14 cellular contexts compared by ENCODE assay signal in the genomic region with DNA sequence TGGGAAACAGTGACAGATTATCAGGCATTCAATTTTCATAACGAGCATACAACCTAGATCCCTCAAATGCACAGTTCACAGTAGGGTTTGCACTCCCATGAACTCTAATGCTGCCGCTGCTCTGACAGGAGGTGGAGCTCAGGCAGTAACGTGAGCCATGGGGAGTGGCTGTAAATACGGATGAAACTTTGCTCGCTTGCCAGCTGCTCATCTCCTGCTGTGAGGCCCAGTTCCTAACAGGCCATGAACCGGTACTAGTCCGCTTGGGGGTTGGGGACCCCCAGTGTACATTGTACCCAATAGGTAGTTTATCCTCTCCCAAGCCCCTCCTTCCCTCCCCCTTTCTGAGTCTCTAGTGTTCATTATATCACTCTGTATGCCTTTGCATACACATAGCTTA.
DNase-seq lines count a peak whose midpoint lies in the region; ATAC-seq and TF ChIP-seq lines count a peak whose summit lies in the region.
"Had no signal": no experiment of that assay in that cellular context is flagged by ENCODE, and none has a peak within 500 bp of the region (broad histone marks: within the 10 kb centered on the region; RNA-seq: fewer than 3 reads in every experiment).

No MANE protein-coding gene starts in this region.

- WGBS in endodermal cell (ENCODE audit: insufficient coverage in 1 of 2, insufficient read length in 1 of 2), 2 experiments: 30 to 45% methylated on average over 4 to 7 of the region's 7 CpGs
- WGBS in GM23248 (ENCODE audit: low coverage in 1 of 2, low lambda C conversion rate in 2 of 2, missing lambda C conversion rate in 2 of 2), 2 experiments: 2 to 4% methylated on average over 7 of the region's 7 CpGs

- H4K20me1 ChIP-seq in neural progenitor cell (ENCODE audit: low read depth): no peaks in the 10 kb centered on the region
- no peaks in the 10 kb centered on the region for H4K20me1 ChIP-seq in GM23248 (ENCODE audit: insufficient read depth)

- H3F3A ChIP-seq in neural progenitor cell (ENCODE audit: low read depth) (peaks cover 2% of the 10 kb centered on the region), GM23248 (ENCODE audit: insufficient read depth) (no peaks in the 10 kb centered on the region)

- H3K9me2 ChIP-seq in GM23248 (ENCODE audit: insufficient read depth): no peaks in the 10 kb centered on the region

- H3K27ac Mint-ChIP-seq in endodermal cell (no peak overlapping the region), neural progenitor cell (no peak overlapping the region)
- H3K27ac Mint-ChIP-seq: IgD-negative memory B cell had no signal

- H3K27ac ChIP-seq in endodermal cell (ENCODE audit: low read depth, low read length) (no peak overlapping the region), neural progenitor cell (no peak overlapping the region), GM23248 (no peak overlapping the region)
- H3K27ac ChIP-seq: epithelial cell of prostate, suprapubic skin had no signal

- in situ Hi-C loops in GM23248 (cut with MboI) (no loop called here), GM13976 (cut with MboI; ENCODE audit: low sequenced_read_pairs, unreplicated experiment) (no loop called here)

- H3K4me1 Mint-ChIP-seq in endodermal cell (peaks cover 4% of the 10 kb centered on the region), neural progenitor cell (peaks cover 10% of the 10 kb centered on the region)
- H3K4me1 Mint-ChIP-seq: IgD-negative memory B cell had no signal

- H3K27me3 Mint-ChIP-seq in endodermal cell (ENCODE audit: insufficient read depth) (no peaks in the 10 kb centered on the region), neural progenitor cell (ENCODE audit: insufficient read depth, low read depth) (no peaks in the 10 kb centered on the region)
- H3K27me3 Mint-ChIP-seq: IgD-negative memory B cell had no signal

- peak; percentile 34 for DNase-seq in HT-29 (ENCODE audit: low spot score)
- DNase-seq in NCI-H510A (lab: John Stamatoyannopoulos, UW): peak; percentile 90
- DNase-seq in endodermal cell: peak; percentile 70
- peak; percentile 68 for DNase-seq in neural progenitor cell (ENCODE audit: low spot score)
- DNase-seq in GM23248: no peak
- no peak for DNase-seq in GM13976 (ENCODE audit: low spot score)
- DNase-seq: activated CD8-positive, alpha-beta memory T cell treated with anti-CD3 and anti-CD28 coated beads, Interleukin-2, amount 50 U/mL, for 4 hours; stimulated activated CD4-positive, alpha-beta T cell treated with anti-CD3 and anti-CD28 coated beads, Interleukin-4, amount 100 ng/mL, for 4 hours; T-helper 9 cell had no signal

- H3K4me2 ChIP-seq in neural progenitor cell (peak overlapping the region; percentile 57), GM23248 (ENCODE audit: unreplicated experiment) (no peak overlapping the region)

- TF ChIP-seq CTCF in endodermal cell (conservative IDR thresholded peaks at IDR 0.05): no peak
- TF ChIP-seq CTCF in neural progenitor cell (IDR thresholded peaks at IDR 0.05): no peak
- no peak for TF ChIP-seq CTCF in GM13976 (IDR thresholded peaks at IDR 0.05; ENCODE audit: borderline replicate concordance, control extremely low read depth, extremely low read depth, insufficient read depth, missing control alignments)

- H2AFZ ChIP-seq in neural progenitor cell (replicated peaks) (no peak overlapping the region), GM23248 (no peak overlapping the region)

- no peaks in the 10 kb centered on the region for H3K4me1 ChIP-seq in endodermal cell (ENCODE audit: control insufficient read depth, insufficient read depth, low read length)
- peaks cover 5% of the 10 kb centered on the region for H3K4me1 ChIP-seq in neural progenitor cell
- no peaks in the 10 kb centered on the region for H3K4me1 ChIP-seq in GM23248 (ENCODE audit: insufficient read depth)
- H3K4me1 ChIP-seq: suprapubic skin had no signal

- H3K36me3 Mint-ChIP-seq in endodermal cell (ENCODE audit: low read depth) (no peaks in the 10 kb centered on the region), neural progenitor cell (no peaks in the 10 kb centered on the region)
- H3K36me3 Mint-ChIP-seq: IgD-negative memory B cell had no signal

- H3K9me3 ChIP-seq in endodermal cell (ENCODE audit: control insufficient read depth, low read length) (no peaks in the 10 kb centered on the region), neural progenitor cell (ENCODE audit: low read depth) (no peaks in the 10 kb centered on the region), GM23248 (ENCODE audit: low read depth) (no peaks in the 10 kb centered on the region)

- no peaks in the 10 kb centered on the region for H3K36me3 ChIP-seq in endodermal cell (ENCODE audit: control insufficient read depth, insufficient read depth, low read length)
- H3K36me3 ChIP-seq in neural progenitor cell: no peaks in the 10 kb centered on the region
- H3K36me3 ChIP-seq in GM23248 (ENCODE audit: low read depth): no peaks in the 10 kb centered on the region
- H3K36me3 ChIP-seq: suprapubic skin had no signal

- H3K9me3 Mint-ChIP-seq in endodermal cell (peaks cover 6% of the 10 kb centered on the region), neural progenitor cell (peaks cover 2% of the 10 kb centered on the region)

- H3K9ac ChIP-seq in endodermal cell (ENCODE audit: extremely low read depth, low read length, poor library complexity, severe bottlenecking): no peak overlapping the region
- no peak overlapping the region for H3K9ac ChIP-seq in neural progenitor cell
- no peak overlapping the region for H3K9ac ChIP-seq in GM23248

- ATAC-seq in HG03520 (IDR thresholded peaks at IDR 0.05; ENCODE audit: unreplicated experiment) (no peak), GM19328 (IDR thresholded peaks at IDR 0.05; ENCODE audit: unreplicated experiment) (no peak)

- H3K27me3 ChIP-seq in endodermal cell (ENCODE audit: control insufficient read depth, insufficient read depth, low read length, poor library complexity, severe bottlenecking) (no peaks in the 10 kb centered on the region), neural progenitor cell (no peaks in the 10 kb centered on the region), GM23248 (replicated peaks; ENCODE audit: insufficient read depth) (no peaks in the 10 kb centered on the region)
- H3K27me3 ChIP-seq: suprapubic skin had no signal

- H3K4me3 Mint-ChIP-seq in endodermal cell (no peak overlapping the region), neural progenitor cell (peak overlapping the region; percentile 60)
- H3K4me3 Mint-ChIP-seq: IgD-negative memory B cell had no signal

- H3K4me3 ChIP-seq in endodermal cell (ENCODE audit: low read length) (no peak overlapping the region), neural progenitor cell (no peak overlapping the region), GM23248 (no peak overlapping the region)
- H3K4me3 ChIP-seq: suprapubic skin had no signal

- H3K79me2 ChIP-seq in neural progenitor cell (ENCODE audit: low read depth): no peaks in the 10 kb centered on the region
- no peaks in the 10 kb centered on the region for H3K79me2 ChIP-seq in GM23248 (ENCODE audit: insufficient read depth)

Comparison
In these comparisons a context has a peak if more than half of its experiments do, and no peak if none do; other contexts are left out.
1. DNase-seq: peak in HT-29 (single experiment), NCI-H510A (single experiment), endodermal cell (single experiment) and neural progenitor cell (single experiment); none in GM23248 (single experiment) and GM13976 (single experiment).